Comparison of ENCODE assay signal across 14 cellular contexts in the genomic region with DNA sequence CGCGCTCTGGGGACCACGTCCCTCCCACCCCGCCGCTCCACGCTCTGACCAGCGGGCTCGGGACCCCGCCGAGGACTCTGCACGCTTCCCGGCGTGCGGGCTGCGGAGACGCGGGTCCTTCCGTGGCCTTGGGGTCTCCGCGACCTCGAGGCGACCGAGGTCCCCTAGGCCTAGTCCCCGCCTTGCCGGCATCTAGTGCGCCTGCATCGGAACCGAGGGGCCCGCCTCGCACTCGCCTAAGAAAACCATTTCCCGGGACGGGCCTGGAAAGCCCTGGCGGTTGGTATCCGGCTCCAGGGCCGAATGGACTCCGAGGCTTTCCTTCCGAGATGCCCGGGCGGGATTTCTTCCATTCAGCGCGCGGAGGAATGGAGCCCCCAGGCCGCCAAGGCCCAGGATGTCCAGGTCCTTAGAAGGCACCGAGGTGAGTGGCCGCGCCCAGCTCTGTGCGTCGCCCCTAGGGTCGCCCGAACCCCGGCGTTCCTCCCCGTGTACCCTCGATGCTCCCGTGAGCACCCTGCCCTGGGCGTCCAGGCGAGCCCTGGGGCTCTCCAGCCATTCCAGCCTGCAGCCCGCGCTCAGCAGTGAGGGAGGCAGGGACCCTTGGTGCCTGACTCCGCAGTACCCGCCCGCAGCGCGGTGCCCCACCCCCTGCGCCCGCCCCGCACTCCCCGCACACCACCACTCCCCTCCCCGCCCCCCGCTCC. TPM values are rescaled to one million over a fixed set of nuclear protein-coding genes. Genes with fewer than 3 reads are reported as not detected.
DNase-seq lines count a peak whose midpoint lies in the region; ATAC-seq and TF ChIP-seq lines count a peak whose summit lies in the region.
"Had no signal": no experiment of that assay in that cellular context is flagged by ENCODE, and none has a peak within 500 bp of the region (broad histone marks: within the 10 kb centered on the region; RNA-seq: fewer than 3 reads in every experiment).

No MANE protein-coding gene starts in this region.

- H3K9me2 ChIP-seq in SK-N-SH: no peaks in the 10 kb centered on the region

- H3K4me2 ChIP-seq in SK-N-SH: no peak overlapping the region

- no peaks in the 10 kb centered on the region for H3K9me3 ChIP-seq in SK-N-SH
- no peaks in the 10 kb centered on the region for H3K9me3 ChIP-seq in spleen
- H3K9me3 ChIP-seq: ovary had no signal

- POLR2A ChIA-PET in SK-N-SH (lab: Yijun Ruan, JAX): no interaction called here

- H3K27me3 ChIP-seq in SK-N-SH (ENCODE audit: insufficient read depth) (peaks cover 86% of the 10 kb centered on the region), spleen (replicated peaks in 1 of 7) (peaks cover 15 to 72% (median 65%) of the 10 kb centered on the region in 7 donors)
- H3K27me3 ChIP-seq: ovary had no signal

- no peaks in the 10 kb centered on the region for H3F3A ChIP-seq in SK-N-SH (replicated peaks; ENCODE audit: insufficient read depth)

- no peak for TF ChIP-seq RAD21 in SK-N-SH (IDR thresholded peaks at IDR 0.05; ENCODE audit: low read length)

- no peaks in the 10 kb centered on the region for H3K79me2 ChIP-seq in SK-N-SH (ENCODE audit: insufficient read depth)

- ATAC-seq in SK-N-SH treated with all-trans-retinoic acid at 6 μM for 48 hours: peak; percentile 29

- no peak overlapping the region for H3K27ac ChIP-seq in SK-N-SH (ENCODE audit: low read depth in 2 of 2, low read length in 1 of 2)
- H3K27ac ChIP-seq in spleen: no peak overlapping the region
- H3K27ac ChIP-seq in substantia nigra (ENCODE audit: low read depth, low read length, poor library complexity, severe bottlenecking): no peak overlapping the region
- H3K27ac ChIP-seq: 22Rv1, ovary had no signal

- CTCF ChIA-PET in SK-N-SH (lab: Yijun Ruan, JAX): no interaction called here

- no peak for DNase-seq in SK-N-SH
- DNase-seq in activated CD8-positive, alpha-beta memory T cell treated with anti-CD3 and anti-CD28 coated beads, Interleukin-2, amount 50 U/mL, for 48 hours: peak; percentile 49
- peak; percentile 55 for DNase-seq in islet precursor cell
- DNase-seq in spleen: no peak
- no peak for DNase-seq in activated effector memory CD4-positive, alpha-beta T cell treated with Interleukin-2 at 50 U/mL for 16 hours
- no peak for DNase-seq in stimulated activated CD8-positive, alpha-beta memory T cell treated with anti-CD3 and anti-CD28 coated beads, Interleukin-4, amount 100 ng/mL, for 48 hours
- DNase-seq in substantia nigra (lab: John Stamatoyannopoulos, UW): no peak
- DNase-seq: midbrain, NCI-H1436 had no signal

- TF ChIP-seq EP300 in SK-N-SH (IDR thresholded peaks at IDR 0.05; ENCODE audit: borderline replicate concordance in 1 of 2, low read depth in 1 of 2, low read length in 1 of 2): no peak

- TF ChIP-seq CTCF in SK-N-SH (IDR thresholded peaks at IDR 0.05) (no peak), spleen (IDR thresholded peaks at IDR 0.05 in 8 of 11, conservative IDR thresholded peaks at IDR 0.05 in 3 of 11) (no peak)

- H3K4me3 ChIP-seq in SK-N-SH (ENCODE audit: low read depth in 2 of 2, low read length in 1 of 2): no peak overlapping the region
- H3K4me3 ChIP-seq in spleen: peak overlapping the region in 5 of 8 donors; percentile 22 to 62 (median 33)
- H3K4me3 ChIP-seq: ovary had no signal

- TF ChIP-seq POLR2A in spleen (IDR thresholded peaks at IDR 0.05): no peak

- H4K20me1 ChIP-seq in SK-N-SH (ENCODE audit: insufficient read depth): no peaks in the 10 kb centered on the region

- no peak overlapping the region for H3K9ac ChIP-seq in SK-N-SH

- H3K4me1 ChIP-seq in SK-N-SH (ENCODE audit: control insufficient read depth in 1 of 2, insufficient read depth in 2 of 2, low read depth in 1 of 2, low read length in 1 of 2): no peaks in the 10 kb centered on the region
- H3K4me1 ChIP-seq in spleen: peaks cover 10 to 35% (median 24%) of the 10 kb centered on the region in 6 donors

- 0% methylated on average over 8 of the region's 71 CpGs for WGBS in SK-N-SH (ENCODE audit: low lambda C conversion rate)
- WGBS in spleen, 5 donors: 7 to 30% (median 8%) methylated on average over 4 to 71 of the region's 71 CpGs

- intact Hi-C loops in spleen (cut with DNase I; ENCODE audit: low total_unique reads): no loop called here

- H2AFZ ChIP-seq in SK-N-SH (ENCODE audit: low read depth): no peak overlapping the region

- H3K36me3 ChIP-seq in SK-N-SH (replicated peaks in 1 of 2; ENCODE audit: control insufficient read depth in 1 of 2, insufficient read depth in 2 of 2, low read length in 1 of 2): no peaks in the 10 kb centered on the region
- no peaks in the 10 kb centered on the region for H3K36me3 ChIP-seq in spleen
- H3K36me3 ChIP-seq: ovary had no signal

TF ChIP-seq in SK-N-SH treated with all-trans-retinoic acid at 6 μM for 48 hours, 23 proteins besides CTCF, POLR2A, EP300 and RAD21 (continues in another document):
- TF ChIP-seq GLIS3 (CRISPR knock-in tag; IDR thresholded peaks at IDR 0.05) (no peak), ISL1 (CRISPR knock-in tag; IDR thresholded peaks at IDR 0.05) (no peak), ESRRG (CRISPR knock-in tag; IDR thresholded peaks at IDR 0.05) (no peak), TSHZ2 (CRISPR knock-in tag; IDR thresholded peaks at IDR 0.05) (no peak), ARNTL (CRISPR knock-in tag; IDR thresholded peaks at IDR 0.05; ENCODE audit: borderline replicate concordance, low read depth) (no peak), ZFP30 (CRISPR knock-in tag; IDR thresholded peaks at IDR 0.05) (no peak)

TF ChIP-seq in SK-N-SH, 30 proteins besides CTCF, POLR2A, EP300 and RAD21:
- TF ChIP-seq JUND (IDR thresholded peaks at IDR 0.05) (no peak), USF2 (IDR thresholded peaks at IDR 0.05; ENCODE audit: borderline replicate concordance, low read depth, low read length) (no peak), NFIC (IDR thresholded peaks at IDR 0.05; ENCODE audit: borderline replicate concordance) (no peak), FOXM1 (IDR thresholded peaks at IDR 0.05; ENCODE audit: low read depth) (no peak), GABPA (IDR thresholded peaks at IDR 0.05; ENCODE audit: low read depth) (no peak), SMC3 (IDR thresholded peaks at IDR 0.05; ENCODE audit: low read depth, low read length) (no peak)
TF ChIP-seq in SK-N-SH: peak in this region for 0.

RNA-seq across cellular contexts. Expression of gene SLC6A3, which starts 0.8 kb away (rescaled TPM):
- polyA plus RNA-seq in SK-N-SH (2012; rRNA removed) (not detected in 2 replicates), spleen (under 1 TPM; 0.02 to 0.06 (median 0.03) TPM)
- polyA plus RNA-seq in SK-N-SH (2012; cell fraction: cytosol; rRNA removed): not detected in 2 replicates
- not detected in 2 replicates for polyA plus RNA-seq in SK-N-SH (2012; cell fraction: nucleus; rRNA removed)
- under 1 TPM in 3 of 7 donors, not detected in 4; 0.09 to 0.27 (median 0.18) TPM for total RNA-seq in spleen
- total RNA-seq: fibroblast of villous mesenchyme, NCI-H460 had no signal

Comparison
In these comparisons a context has a peak if more than half of its experiments do, and no peak if none do; other contexts are left out.
1. DNase-seq: peak in activated CD8-positive, alpha-beta memory T cell treated with anti-CD3 and anti-CD28 coated beads, Interleukin-2, amount 50 U/mL, for 48 hours (single experiment) and islet precursor cell (single experiment); none in SK-N-SH (single experiment), spleen (single experiment), activated effector memory CD4-positive, alpha-beta T cell treated with Interleukin-2 at 50 U/mL for 16 hours (single experiment), stimulated activated CD8-positive, alpha-beta memory T cell treated with anti-CD3 and anti-CD28 coated beads, Interleukin-4, amount 100 ng/mL, for 48 hours (single experiment) and substantia nigra (0 of 49).
2. H3K4me3 ChIP-seq: peak in spleen (5 of 8); none in SK-N-SH (0 of 2).